13 cellular contexts compared by ENCODE assay signal in genomic region chr1:61873581-61873980, GRCh38.
"Had no signal": no experiment of that assay in that cellular context is flagged by ENCODE, and none has a peak within 500 bp of the region (broad histone marks: within the 10 kb centered on the region; RNA-seq: fewer than 3 reads in every experiment).

No MANE protein-coding gene starts in this region.

- DNase-seq: activated CD4-positive, alpha-beta T cell treated with anti-CD3 and anti-CD28 coated beads, Interleukin-2, amount 50 U/mL, for 48 hours; activated CD8-positive, alpha-beta memory T cell treated with anti-CD3 and anti-CD28 coated beads, Interleukin-2, amount 10 ng/mL, durations not matched to agents 7 days and 5 days; activated naive CD4-positive, alpha-beta T cell treated with anti-CD3 and anti-CD28 coated beads, Interleukin-2, amount 50 U/mL, for 16 hours; activated T-cell treated with anti-CD3 and anti-CD28 coated beads, Interleukin-2, amount 50 U/mL, for 1 hour; foreskin melanocyte; right lobe of liver; T-cell; T-helper 9 cell; upper lobe of left lung had no signal

- H3K27me3 ChIP-seq: right lobe of liver, suprapubic skin, upper lobe of left lung had no signal

- H3K4me1 ChIP-seq: right lobe of liver, suprapubic skin, upper lobe of left lung had no signal

- H3K27ac ChIP-seq: right lobe of liver, suprapubic skin, upper lobe of left lung had no signal

- H3K27ac Mint-ChIP-seq: activated CD8-positive, alpha-beta memory T cell treated with anti-CD3 and anti-CD28 coated beads, Interleukin-2, amount 10 ng/mL, durations not matched to agents 7 days and 5 days; activated T-helper 2 cell treated with anti-CD3 and anti-CD28 coated beads, Interferon-gamma antibody, Interleukin-2, Interleukin-4, amounts not matched to agents 10 μg/mL and 5 μg/mL and 100 μg/mL, durations not matched to agents 14 hours and 24 hours and 36 hours; stimulated activated naive CD8-positive, alpha-beta T cell treated with anti-CD3 and anti-CD28 coated beads, Interleukin-15, Interleukin-2, amounts not matched to agents 100 ng/mL and 50 ng/mL, for 24 hours; T-cell had no signal

- H3K4me2 ChIP-seq: smooth muscle cell had no signal

- H3K4me3 ChIP-seq: right lobe of liver, smooth muscle cell, suprapubic skin, upper lobe of left lung had no signal

- H3K4me1 Mint-ChIP-seq: T-cell had no signal

- H3K9me3 Mint-ChIP-seq: activated T-helper 2 cell treated with anti-CD3 and anti-CD28 coated beads, Interferon-gamma antibody, Interleukin-2, Interleukin-4, amounts not matched to agents 10 μg/mL and 5 μg/mL and 100 μg/mL, durations not matched to agents 14 hours and 24 hours and 36 hours; stimulated activated naive CD8-positive, alpha-beta T cell treated with anti-CD3 and anti-CD28 coated beads, Interleukin-15, Interleukin-2, amounts not matched to agents 100 ng/mL and 50 ng/mL, for 24 hours; T-cell had no signal

- ATAC-seq: activated CD8-positive, alpha-beta memory T cell treated with anti-CD3 and anti-CD28 coated beads, Interleukin-2, amount 10 ng/mL, durations not matched to agents 7 days and 5 days; right lobe of liver; T-cell had no signal

- H3K4me3 Mint-ChIP-seq: activated CD8-positive, alpha-beta memory T cell treated with anti-CD3 and anti-CD28 coated beads, Interleukin-2, amount 10 ng/mL, durations not matched to agents 7 days and 5 days; stimulated activated naive CD8-positive, alpha-beta T cell treated with anti-CD3 and anti-CD28 coated beads, Interleukin-15, Interleukin-2, amounts not matched to agents 100 ng/mL and 50 ng/mL, for 24 hours; T-cell had no signal

- H3K9me3 ChIP-seq: right lobe of liver, suprapubic skin had no signal

- H3K27me3 Mint-ChIP-seq: activated CD8-positive, alpha-beta memory T cell treated with anti-CD3 and anti-CD28 coated beads, Interleukin-2, amount 10 ng/mL, durations not matched to agents 7 days and 5 days; stimulated activated naive CD8-positive, alpha-beta T cell treated with anti-CD3 and anti-CD28 coated beads, Interleukin-15, Interleukin-2, amounts not matched to agents 100 ng/mL and 50 ng/mL, for 24 hours; T-cell had no signal
